Comparison of ENCODE assay signal across 1 cellular context in genomic region chr4:102501635-102502382, GRCh38.
TF ChIP-seq lines count a peak whose summit lies in the region.

No MANE protein-coding gene starts in this region.

TF ChIP-seq in IMR-90, 13 proteins besides CTCF, POLR2A, EP300 and RAD21 (continued from another document):
- peak; percentile 94 for TF ChIP-seq MXI1 (IDR thresholded peaks at IDR 0.05; ENCODE audit: borderline replicate concordance, low read depth, low read length)
- peak; percentile 56; the same call in 1 of the 2 replicates for TF ChIP-seq MAZ (IDR thresholded peaks at IDR 0.05; ENCODE audit: borderline replicate concordance, low read depth, low read length)
